1 cellular context compared by ENCODE assay signal in the genomic region with DNA sequence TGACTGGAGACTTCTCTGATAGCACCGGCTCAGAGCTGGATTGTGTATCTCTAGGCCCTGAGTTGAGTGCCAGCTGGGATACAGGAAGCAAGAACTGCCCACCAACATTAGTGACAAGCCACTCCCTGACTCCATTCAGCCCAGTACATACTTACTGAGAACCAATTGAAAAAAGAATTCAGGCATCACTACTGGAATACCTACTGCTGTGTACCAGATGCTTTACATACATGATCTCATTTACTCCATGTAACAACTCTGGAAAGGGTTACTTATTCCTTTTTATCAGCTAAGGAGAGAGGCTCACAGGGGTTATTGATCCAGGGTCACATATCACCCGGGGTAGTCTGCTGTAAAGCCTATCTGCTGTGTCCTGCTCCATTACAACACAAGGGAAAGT.
TF ChIP-seq lines count a peak whose summit lies in the region.

No MANE protein-coding gene starts in this region.

TF ChIP-seq in GM23338, 12 proteins besides CTCF, POLR2A, EP300 and RAD21 (continued from another document):
- TF ChIP-seq, protein P1, sequence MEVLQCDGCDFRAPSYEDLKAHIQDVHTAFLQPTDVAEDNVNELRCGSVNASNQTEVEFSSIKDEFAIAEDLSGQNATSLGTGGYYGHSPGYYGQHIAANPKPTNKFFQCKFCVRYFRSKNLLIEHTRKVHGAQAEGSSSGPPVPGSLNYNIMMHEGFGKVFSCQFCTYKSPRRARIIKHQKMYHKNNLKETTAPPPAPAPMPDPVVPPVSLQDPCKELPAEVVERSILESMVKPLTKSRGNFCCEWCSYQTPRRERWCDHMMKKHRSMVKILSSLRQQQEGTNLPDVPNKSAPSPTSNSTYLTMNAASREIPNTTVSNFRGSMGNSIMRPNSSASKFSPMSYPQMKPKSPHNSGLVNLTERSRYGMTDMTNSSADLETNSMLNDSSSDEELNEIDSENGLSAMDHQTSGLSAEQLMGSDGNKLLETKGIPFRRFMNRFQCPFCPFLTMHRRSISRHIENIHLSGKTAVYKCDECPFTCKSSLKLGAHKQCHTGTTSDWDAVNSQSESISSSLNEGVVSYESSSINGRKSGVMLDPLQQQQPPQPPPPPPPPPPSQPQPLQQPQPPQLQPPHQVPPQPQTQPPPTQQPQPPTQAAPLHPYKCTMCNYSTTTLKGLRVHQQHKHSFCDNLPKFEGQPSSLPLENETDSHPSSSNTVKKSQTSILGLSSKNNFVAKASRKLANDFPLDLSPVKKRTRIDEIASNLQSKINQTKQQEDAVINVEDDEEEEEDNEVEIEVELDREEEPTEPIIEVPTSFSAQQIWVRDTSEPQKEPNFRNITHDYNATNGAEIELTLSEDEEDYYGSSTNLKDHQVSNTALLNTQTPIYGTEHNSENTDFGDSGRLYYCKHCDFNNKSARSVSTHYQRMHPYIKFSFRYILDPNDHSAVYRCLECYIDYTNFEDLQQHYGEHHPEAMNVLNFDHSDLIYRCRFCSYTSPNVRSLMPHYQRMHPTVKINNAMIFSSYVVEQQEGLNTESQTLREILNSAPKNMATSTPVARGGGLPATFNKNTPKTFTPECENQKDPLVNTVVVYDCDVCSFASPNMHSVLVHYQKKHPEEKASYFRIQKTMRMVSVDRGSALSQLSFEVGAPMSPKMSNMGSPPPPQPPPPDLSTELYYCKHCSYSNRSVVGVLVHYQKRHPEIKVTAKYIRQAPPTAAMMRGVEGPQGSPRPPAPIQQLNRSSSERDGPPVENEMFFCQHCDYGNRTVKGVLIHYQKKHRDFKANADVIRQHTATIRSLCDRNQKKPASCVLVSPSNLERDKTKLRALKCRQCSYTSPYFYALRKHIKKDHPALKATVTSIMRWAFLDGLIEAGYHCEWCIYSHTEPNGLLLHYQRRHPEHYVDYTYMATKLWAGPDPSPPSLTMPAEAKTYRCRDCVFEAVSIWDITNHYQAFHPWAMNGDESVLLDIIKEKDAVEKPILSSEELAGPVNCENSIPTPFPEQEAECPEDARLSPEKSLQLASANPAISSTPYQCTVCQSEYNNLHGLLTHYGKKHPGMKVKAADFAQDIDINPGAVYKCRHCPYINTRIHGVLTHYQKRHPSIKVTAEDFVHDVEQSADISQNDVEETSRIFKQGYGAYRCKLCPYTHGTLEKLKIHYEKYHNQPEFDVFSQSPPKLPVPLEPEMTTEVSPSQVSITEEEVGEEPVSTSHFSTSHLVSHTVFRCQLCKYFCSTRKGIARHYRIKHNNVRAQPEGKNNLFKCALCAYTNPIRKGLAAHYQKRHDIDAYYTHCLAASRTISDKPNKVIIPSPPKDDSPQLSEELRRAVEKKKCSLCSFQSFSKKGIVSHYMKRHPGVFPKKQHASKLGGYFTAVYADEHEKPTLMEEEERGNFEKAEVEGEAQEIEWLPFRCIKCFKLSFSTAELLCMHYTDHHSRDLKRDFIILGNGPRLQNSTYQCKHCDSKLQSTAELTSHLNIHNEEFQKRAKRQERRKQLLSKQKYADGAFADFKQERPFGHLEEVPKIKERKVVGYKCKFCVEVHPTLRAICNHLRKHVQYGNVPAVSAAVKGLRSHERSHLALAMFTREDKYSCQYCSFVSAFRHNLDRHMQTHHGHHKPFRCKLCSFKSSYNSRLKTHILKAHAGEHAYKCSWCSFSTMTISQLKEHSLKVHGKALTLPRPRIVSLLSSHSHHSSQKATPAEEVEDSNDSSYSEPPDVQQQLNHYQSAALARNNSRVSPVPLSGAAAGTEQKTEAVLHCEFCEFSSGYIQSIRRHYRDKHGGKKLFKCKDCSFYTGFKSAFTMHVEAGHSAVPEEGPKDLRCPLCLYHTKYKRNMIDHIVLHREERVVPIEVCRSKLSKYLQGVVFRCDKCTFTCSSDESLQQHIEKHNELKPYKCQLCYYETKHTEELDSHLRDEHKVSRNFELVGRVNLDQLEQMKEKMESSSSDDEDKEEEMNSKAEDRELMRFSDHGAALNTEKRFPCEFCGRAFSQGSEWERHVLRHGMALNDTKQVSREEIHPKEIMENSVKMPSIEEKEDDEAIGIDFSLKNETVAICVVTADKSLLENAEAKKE (CRISPR knock-in tag; IDR thresholded peaks at IDR 0.05) = no peak
- TF ChIP-seq ZNF331 (CRISPR knock-in tag; IDR thresholded peaks at IDR 0.05; ENCODE audit: low read depth) = no peak
